Comparison of ENCODE assay signal across 8 cellular contexts in the genomic region with DNA sequence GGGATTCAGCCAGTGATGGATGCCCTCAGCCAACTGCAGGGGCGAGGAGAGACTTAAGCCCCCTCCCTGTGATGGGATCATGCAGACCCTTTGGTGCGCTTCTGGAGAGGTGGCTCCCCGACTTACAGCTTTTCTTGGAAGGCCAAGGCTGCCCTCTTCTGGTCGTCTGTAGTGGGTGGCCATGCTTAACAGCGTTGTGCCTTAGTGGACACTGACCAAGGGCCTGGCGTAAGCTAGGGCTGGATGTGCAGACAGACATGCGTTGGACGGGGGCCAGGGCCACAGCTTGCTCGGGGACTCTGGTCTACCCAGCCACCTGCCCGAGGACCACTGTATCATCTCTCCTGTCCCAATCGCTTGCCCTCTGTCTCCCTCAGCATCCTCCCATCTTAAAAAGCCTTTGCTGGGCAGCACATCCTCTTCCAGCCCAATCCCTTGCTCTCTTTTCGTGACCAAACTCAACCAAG. TPM values are rescaled to one million over a fixed set of nuclear protein-coding genes. Genes with fewer than 3 reads are reported as not detected.
DNase-seq lines count a peak whose midpoint lies in the region; ATAC-seq, FAIRE-seq and TF ChIP-seq lines count a peak whose summit lies in the region.

No MANE protein-coding gene starts in this region.

- H3K9ac ChIP-seq in astrocyte (ENCODE audit: low read length): no peak overlapping the region

- peak overlapping the region; percentile 55 for H3K4me3 Mint-ChIP-seq in astrocyte (ENCODE audit: unreplicated experiment)

- ATAC-seq in GM18873 (IDR thresholded peaks at IDR 0.05; ENCODE audit: low FRiP score, unreplicated experiment) (no peak), GM19452 (IDR thresholded peaks at IDR 0.05; ENCODE audit: unreplicated experiment) (no peak)

- no peaks in the 10 kb centered on the region for H3F3A ChIP-seq in PC-9 (ENCODE audit: insufficient read depth, low read depth)

- H3K4me1 Mint-ChIP-seq in astrocyte (ENCODE audit: low read depth, unreplicated experiment): peaks cover 21% of the 10 kb centered on the region

- TF ChIP-seq CTCF in PC-9 (conservative IDR thresholded peaks at IDR 0.05) (peak; percentile 82), astrocyte (IDR thresholded peaks at IDR 0.05; ENCODE audit: insufficient read depth, low read depth, low read length) (peak; percentile 67), left ventricle myocardium inferior (IDR thresholded peaks at IDR 0.05; ENCODE audit: borderline replicate concordance) (peak; percentile 84)

- peaks cover 16% of the 10 kb centered on the region for H3K36me3 Mint-ChIP-seq in astrocyte (ENCODE audit: low read depth, unreplicated experiment)

- H3K79me2 ChIP-seq in PC-9 (ENCODE audit: low read depth): no peaks in the 10 kb centered on the region
- no peaks in the 10 kb centered on the region for H3K79me2 ChIP-seq in astrocyte (ENCODE audit: insufficient read depth, low read length)

- peak; percentile 85 for TF ChIP-seq RAD21 in Ishikawa (IDR thresholded peaks at IDR 0.05; ENCODE audit: low read depth)

- H3K9me2 ChIP-seq in PC-9 (ENCODE audit: insufficient read depth): no peaks in the 10 kb centered on the region

- DNase-seq in COLO668 (lab: John Stamatoyannopoulos, UW; ENCODE audit: unreplicated experiment) (peak; percentile 65), PC-9 (peak; percentile 57 to 67), astrocyte (ENCODE audit: low read depth) (peak; percentile 59), left ventricle myocardium inferior (peak; percentile 74), posterior vena cava (ENCODE audit: low spot score) (peak; percentile 91)

- no peaks in the 10 kb centered on the region for H3K9me3 Mint-ChIP-seq in astrocyte (ENCODE audit: unreplicated experiment)

- H3K27me3 Mint-ChIP-seq in astrocyte (ENCODE audit: low read depth, unreplicated experiment): peaks cover 15% of the 10 kb centered on the region

- H3K27ac ChIP-seq in PC-9 (no peak overlapping the region), astrocyte (ENCODE audit: low read depth, low read length) (no peak overlapping the region), left ventricle myocardium inferior (replicated peaks) (no peak overlapping the region)

- POLR2A ChIA-PET in PC-9 (lab: Charles Lee; ENCODE audit: unreplicated experiment): interaction anchor here (0.5 kb wide), 1 partner anchor 66 kb away, joined by 3 read pairs; no protein-coding TSS in a partner anchor

- no peaks in the 10 kb centered on the region for H3K27me3 ChIP-seq in PC-9 (ENCODE audit: insufficient read depth, low read depth)
- no peaks in the 10 kb centered on the region for H3K27me3 ChIP-seq in astrocyte (ENCODE audit: insufficient read depth, low read length)
- no peaks in the 10 kb centered on the region for H3K27me3 ChIP-seq in left ventricle myocardium inferior (ENCODE audit: low read depth)

- H2AFZ ChIP-seq in PC-9 (no peak overlapping the region), astrocyte (ENCODE audit: low read depth, low read length) (no peak overlapping the region)

- no TSS peak for BruUV-seq in PC-9 (replicated peaks; lab: Mats Ljungman, UMichigan)

- no peak for FAIRE-seq in astrocyte (lab: Jason Lieb, UNC)

- intact Hi-C loops in PC-9 (cut with micrococcal nuclease; ENCODE audit: unreplicated experiment) (loop anchor here (1.0 to 10.0 kb wide), 3 partner anchors 210 to 639 kb away; no protein-coding TSS in a partner anchor), left ventricle myocardium inferior (cut with micrococcal nuclease) (loop anchor here (10.0 kb wide), 1 partner anchor 152 kb away; no protein-coding TSS in a partner anchor), posterior vena cava (cut with DNase I) (no loop called here)

- TF ChIP-seq EP300 in Ishikawa (IDR thresholded peaks at IDR 0.05; ENCODE audit: borderline replicate concordance): no peak

- H3K4me3 ChIP-seq in PC-9 (no peak overlapping the region), astrocyte (ENCODE audit: insufficient read depth, low read depth, low read length) (no peak overlapping the region), left ventricle myocardium inferior (no peak overlapping the region)

- H3K27ac Mint-ChIP-seq in astrocyte (ENCODE audit: unreplicated experiment): no peak overlapping the region

- H3K36me3 ChIP-seq in PC-9 (ENCODE audit: low read depth) (no peaks in the 10 kb centered on the region), astrocyte (ENCODE audit: insufficient read depth, low read length) (no peaks in the 10 kb centered on the region), left ventricle myocardium inferior (no peaks in the 10 kb centered on the region)

- peaks cover 8% of the 10 kb centered on the region for H3K4me1 ChIP-seq in PC-9 (replicated peaks; ENCODE audit: insufficient read depth)
- peaks cover 10% of the 10 kb centered on the region for H3K4me1 ChIP-seq in astrocyte (ENCODE audit: insufficient read depth, low read length)
- H3K4me1 ChIP-seq in left ventricle myocardium inferior: peaks cover 6% of the 10 kb centered on the region

- CTCF ChIA-PET in PC-9 (lab: Charles Lee): interaction anchor here (0.6 to 1.2 kb wide), 8 partner anchors 10 to 305 kb away, joined by 3 to 8 read pairs (median 4); no protein-coding TSS in a partner anchor

- H3K4me2 ChIP-seq in PC-9 (no peak overlapping the region), astrocyte (ENCODE audit: low read length) (no peak overlapping the region)

- H4K20me1 ChIP-seq in PC-9 (ENCODE audit: insufficient read depth) (no peaks in the 10 kb centered on the region), astrocyte (ENCODE audit: insufficient read depth, low read length) (peaks cover 29% of the 10 kb centered on the region)

- no peaks in the 10 kb centered on the region for H3K9me3 ChIP-seq in PC-9 (ENCODE audit: insufficient read depth, low read depth)
- no peaks in the 10 kb centered on the region for H3K9me3 ChIP-seq in astrocyte (ENCODE audit: insufficient read depth, low read depth, low read length)
- H3K9me3 ChIP-seq in left ventricle myocardium inferior (replicated peaks): no peaks in the 10 kb centered on the region

TF ChIP-seq in Ishikawa, 13 proteins besides CTCF, POLR2A, EP300 and RAD21:
- TF ChIP-seq, protein P1, sequence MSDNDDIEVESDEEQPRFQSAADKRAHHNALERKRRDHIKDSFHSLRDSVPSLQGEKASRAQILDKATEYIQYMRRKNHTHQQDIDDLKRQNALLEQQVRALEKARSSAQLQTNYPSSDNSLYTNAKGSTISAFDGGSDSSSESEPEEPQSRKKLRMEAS (IDR thresholded peaks at IDR 0.05): no peak
TF ChIP-seq in Ishikawa: peak in this region for 0.

RNA-seq across cellular contexts. Expression of a gene that starts 5.5 kb away (rescaled TPM):
- total RNA-seq in PC-9 (2021) (7.3 and 11.6 TPM in 2 replicates), astrocyte (10.1 and 15.6 TPM in 2 replicates), left ventricle myocardium inferior (2.8 TPM), posterior vena cava (1 to 10 TPM; 4.0 to 4.7 TPM)

RNA-seq across cellular contexts. Expression of a gene that starts 49.7 kb away (rescaled TPM):
- total RNA-seq in PC-9 (2021): 191 and 232 TPM in 2 replicates
- 126 and 138 TPM in 2 replicates for total RNA-seq in astrocyte
- total RNA-seq in left ventricle myocardium inferior: 121 TPM
- 10 to 100 TPM; 82.4 to 83.9 TPM for total RNA-seq in posterior vena cava

Comparison
In these comparisons a context has a peak if more than half of its experiments do, and no peak if none do; other contexts are left out.
1. intact Hi-C loops: an anchor here in PC-9 (1.0 to 10.0 kb wide) and left ventricle myocardium inferior (10.0 kb wide); none called in posterior vena cava.